Comparison of ENCODE assay signal across 8 cellular contexts in the genomic region with DNA sequence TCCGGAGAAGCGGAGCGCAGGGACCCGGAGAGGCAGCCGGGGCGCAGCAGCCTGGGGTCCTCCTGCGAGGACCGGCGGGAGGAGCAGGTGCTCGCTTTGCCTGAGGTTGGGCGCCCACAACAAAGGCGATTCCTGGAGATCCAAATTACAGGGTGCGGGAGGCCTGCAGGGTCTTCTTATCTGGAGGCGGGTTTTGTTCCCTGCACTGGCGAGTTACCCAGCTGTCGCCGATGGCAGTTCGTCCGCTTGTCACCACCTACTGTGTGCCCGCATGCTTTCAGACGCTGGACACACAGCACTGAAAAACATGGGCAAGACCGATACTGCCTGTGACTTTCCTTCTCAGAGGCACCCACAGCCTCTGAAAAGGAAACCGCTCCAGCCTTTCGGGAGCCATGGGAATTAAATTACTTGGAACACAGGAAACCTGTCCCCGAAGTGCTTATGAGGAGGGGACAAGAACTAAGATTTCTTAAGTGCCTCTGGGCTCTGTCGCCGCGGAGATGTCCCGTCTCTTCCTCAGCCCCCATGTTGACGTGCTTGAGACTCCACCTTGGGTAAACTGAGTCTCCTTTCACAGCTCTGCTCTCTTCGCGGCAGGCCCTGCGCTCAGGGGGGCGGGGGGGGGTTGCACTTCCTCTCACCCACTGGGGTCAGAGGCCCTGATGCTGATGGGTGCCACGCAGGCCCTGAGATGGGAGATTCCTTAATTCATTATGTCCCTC. TPM values are rescaled to one million over a fixed set of nuclear protein-coding genes. Genes with fewer than 3 reads are reported as not detected.
DNase-seq lines count a peak whose midpoint lies in the region; ATAC-seq and TF ChIP-seq lines count a peak whose summit lies in the region.

No MANE protein-coding gene starts in this region.

- peak overlapping the region; percentile 97 for H3K4me3 ChIP-seq in neuron (ENCODE audit: low read length)

- in situ Hi-C loops in GM13977 (cut with MboI; ENCODE audit: low pct_unique_long_range_greater_than_20kb, low sequenced_read_pairs, unreplicated experiment): no loop called here

- ATAC-seq in HG03571 (IDR thresholded peaks at IDR 0.05; ENCODE audit: unreplicated experiment) (no peak), HG03025 (IDR thresholded peaks at IDR 0.05; ENCODE audit: low FRiP score, unreplicated experiment) (no peak)

- peak; percentile 47 for DNase-seq in DMS79 treated with DMSO at 0.1 percent for 48 hours (lab: John Stamatoyannopoulos, UW)
- DNase-seq in NCI-H345 treated with DMSO at 0.1 percent for 48 hours (lab: John Stamatoyannopoulos, UW; ENCODE audit: unreplicated experiment): peak; percentile 20
- DNase-seq in endothelial cell (ENCODE audit: low spot score): no peak
- no peak for DNase-seq in activated CD4-positive, alpha-beta T cell treated with anti-CD3 and anti-CD28 coated beads, Interleukin-2, amount 50 U/mL, for 1 hour
- no peak for DNase-seq in GM13977 (ENCODE audit: low spot score)

- TF ChIP-seq CTCF in endothelial cell (IDR thresholded peaks at IDR 0.05; ENCODE audit: unreplicated experiment): no peak
- TF ChIP-seq CTCF in GM13977 (IDR thresholded peaks at IDR 0.05; ENCODE audit: extremely low read depth, insufficient read depth, missing control alignments): no peak

- peaks cover 10% of the 10 kb centered on the region for H3K36me3 ChIP-seq in neuron (ENCODE audit: insufficient read depth, low read length)

- H3K9me3 ChIP-seq in neuron (ENCODE audit: low read length): no peaks in the 10 kb centered on the region

- peak overlapping the region; percentile 36 for H3K27ac Mint-ChIP-seq in endothelial cell (ENCODE audit: unreplicated experiment)

- peak overlapping the region; percentile 92 for H3K4me3 Mint-ChIP-seq in endothelial cell (ENCODE audit: unreplicated experiment)

- H3K4me1 ChIP-seq in neuron (ENCODE audit: insufficient read depth, low read length): peaks cover 28% of the 10 kb centered on the region

- H3K36me3 Mint-ChIP-seq in endothelial cell (ENCODE audit: low read depth, unreplicated experiment): peaks cover 11% of the 10 kb centered on the region

- no peaks in the 10 kb centered on the region for H3K27me3 ChIP-seq in neuron (ENCODE audit: insufficient read depth, low read length)

- H2AFZ ChIP-seq in neuron (ENCODE audit: low read depth, low read length): peak overlapping the region; percentile 55

- H3K9me3 Mint-ChIP-seq in endothelial cell (ENCODE audit: unreplicated experiment): no peaks in the 10 kb centered on the region

- peaks cover 24% of the 10 kb centered on the region for H3K4me1 Mint-ChIP-seq in endothelial cell (ENCODE audit: unreplicated experiment)

- peaks cover 6% of the 10 kb centered on the region for H3K27me3 Mint-ChIP-seq in endothelial cell (ENCODE audit: unreplicated experiment)

RNA-seq across cellular contexts. Expression of a gene that starts 1.3 kb away (rescaled TPM):
- 41.1 TPM for total RNA-seq in endothelial cell (ENCODE audit: unreplicated experiment)

RNA-seq across cellular contexts. Expression of a gene that starts 43.4 kb away (rescaled TPM):
- 55.3 TPM for total RNA-seq in endothelial cell (ENCODE audit: unreplicated experiment)

Comparison
In these comparisons a context has a peak if more than half of its experiments do, and no peak if none do; other contexts are left out.
1. DNase-seq: peak in DMS79 treated with DMSO at 0.1 percent for 48 hours (single experiment) and NCI-H345 treated with DMSO at 0.1 percent for 48 hours (single experiment); none in endothelial cell (single experiment), activated CD4-positive, alpha-beta T cell treated with anti-CD3 and anti-CD28 coated beads, Interleukin-2, amount 50 U/mL, for 1 hour (single experiment) and GM13977 (single experiment).